Comparison of ENCODE assay signal across 8 cellular contexts in genomic region chr19:1016647-1017114, GRCh38. TPM values are rescaled to one million over a fixed set of nuclear protein-coding genes. Genes with fewer than 3 reads are reported as not detected.
DNase-seq lines count a peak whose midpoint lies in the region; ATAC-seq and TF ChIP-seq lines count a peak whose summit lies in the region.

No MANE protein-coding gene starts in this region.

- H3K27me3 ChIP-seq in left ventricle myocardium inferior (ENCODE audit: low read depth), result no peaks in the 10 kb centered on the region
- no peaks in the 10 kb centered on the region for H3K27me3 ChIP-seq in body of pancreas
- H3K27me3 ChIP-seq in lower lobe of right lung (ENCODE audit: low read depth), result no peaks in the 10 kb centered on the region

- H3K9me3 ChIP-seq in left ventricle myocardium inferior (replicated peaks) (no peaks in the 10 kb centered on the region), body of pancreas (no peaks in the 10 kb centered on the region), lower lobe of right lung (no peaks in the 10 kb centered on the region)

- 32 to 40% methylated on average over 3 to 12 of the region's 12 CpGs for WGBS in body of pancreas, 2 donors

- H3K4me3 ChIP-seq in left ventricle myocardium inferior, result peak overlapping the region; percentile 89
- no peak overlapping the region for H3K4me3 ChIP-seq in body of pancreas
- peak overlapping the region; percentile 20 for H3K4me3 ChIP-seq in lower lobe of right lung

- peak; percentile 16 for DNase-seq in left ventricle myocardium inferior
- DNase-seq in cardiac septum (ENCODE audit: low spot score), result no peak
- peak in 1 of 4 donors; percentile 58 for DNase-seq in body of pancreas
- DNase-seq in lower lobe of right lung, result no peak
- DNase-seq in activated gamma-delta T cell treated with Interleukin-2 at 50 U/mL for 16 hours, result no peak
- no peak for DNase-seq in SW 1271 (lab: John Stamatoyannopoulos, UW)
- no peak for DNase-seq in NCI-H226

- H3K36me3 ChIP-seq in left ventricle myocardium inferior (peaks cover 27% of the 10 kb centered on the region), body of pancreas (replicated peaks in 1 of 2; ENCODE audit: insufficient read depth in 1 of 2, low read depth in 2 of 2) (peaks cover 0 to 9% of the 10 kb centered on the region in 2 donors), lower lobe of right lung (peaks cover 29% of the 10 kb centered on the region)

- TF ChIP-seq CTCF in left ventricle myocardium inferior (IDR thresholded peaks at IDR 0.05; ENCODE audit: borderline replicate concordance), result no peak
- TF ChIP-seq CTCF in body of pancreas (IDR thresholded peaks at IDR 0.05), result no peak
- no peak for TF ChIP-seq CTCF in lower lobe of right lung (IDR thresholded peaks at IDR 0.05)

- intact Hi-C loops in left ventricle myocardium inferior (cut with micrococcal nuclease), result no loop called here
- intact Hi-C loops in cardiac septum (cut with DNase I), result no loop called here
- intact Hi-C loops in body of pancreas (cut with DNase I), result no loop called here
- intact Hi-C loops in lower lobe of right lung (cut with DNase I), result no loop called here

- no peak for TF ChIP-seq POLR2A in body of pancreas (IDR thresholded peaks at IDR 0.05)

- ATAC-seq in body of pancreas, result no peak
- ATAC-seq in lower lobe of right lung, result no peak
- ATAC-seq in HG02870 (IDR thresholded peaks at IDR 0.05; ENCODE audit: unreplicated experiment), result no peak

- H3K27ac ChIP-seq in left ventricle myocardium inferior (replicated peaks) (peak overlapping the region; percentile 65), body of pancreas (peak overlapping the region in 3 of 4 donors; percentile 48 to 69 (median 50)), lower lobe of right lung (peak overlapping the region; percentile 6)

- H3K4me1 ChIP-seq in left ventricle myocardium inferior (peaks cover 75% of the 10 kb centered on the region), body of pancreas (peaks cover 56% of the 10 kb centered on the region), lower lobe of right lung (peaks cover 53% of the 10 kb centered on the region)

RNA-seq across cellular contexts. Expression of gene TMEM259, which starts 4.2 kb away (rescaled TPM):
- total RNA-seq in left ventricle myocardium inferior (119 TPM), cardiac septum (125 TPM), body of pancreas (100 to 1,000 TPM; 142 to 306 TPM), lower lobe of right lung (159 TPM)

RNA-seq across cellular contexts. Expression of gene RNU6-2, which starts 4.6 kb away (rescaled TPM):
- total RNA-seq in left ventricle myocardium inferior, result not detected
- total RNA-seq in cardiac septum, result not detected
- not detected for total RNA-seq in body of pancreas
- not detected for total RNA-seq in lower lobe of right lung

RNA-seq across cellular contexts. Expression of gene CNN2, which starts 9.7 kb away (rescaled TPM):
- total RNA-seq in left ventricle myocardium inferior (45.6 TPM), cardiac septum (44.8 TPM), body of pancreas (10 to 100 TPM; 30.7 to 42.5 TPM), lower lobe of right lung (158 TPM)

RNA-seq across cellular contexts. Expression of gene GRIN3B, which starts 16.5 kb away (rescaled TPM):
- total RNA-seq in left ventricle myocardium inferior (not detected), cardiac septum (not detected), body of pancreas (under 1 TPM in 1 of 2 donors, not detected in 1; 0.26 TPM), lower lobe of right lung (3.0 TPM)

RNA-seq across cellular contexts. Expression of gene ABCA7, which starts 23.2 kb away (rescaled TPM):
- total RNA-seq in left ventricle myocardium inferior, result 9.3 TPM
- 10.5 TPM for total RNA-seq in cardiac septum
- total RNA-seq in body of pancreas, result 10 to 100 TPM; 33.7 to 87.3 TPM
- 53.3 TPM for total RNA-seq in lower lobe of right lung

Comparison
In these comparisons a context has a peak if more than half of its experiments do, and no peak if none do; other contexts are left out.
1. H3K27ac ChIP-seq: peak in every context shown above with its lines; median percentile 65 in left ventricle myocardium inferior; 50 in body of pancreas; 6 in lower lobe of right lung.
2. H3K4me3 ChIP-seq: peak in left ventricle myocardium inferior (single experiment) and lower lobe of right lung (single experiment); none in body of pancreas (0 of 2).